ENCODE assay signal across 6 cellular contexts in genomic region chr10:130577039-130577438, GRCh38.
"Had no signal": no experiment of that assay in that cellular context is flagged by ENCODE, and none has a peak within 500 bp of the region (broad histone marks: within the 10 kb centered on the region; RNA-seq: fewer than 3 reads in every experiment).

No MANE protein-coding gene starts in this region.

- FAIRE-seq: H54, HepG2 had no signal

- ATAC-seq: HepG2 had no signal

- H3K27ac ChIP-seq: HL-60 had no signal

- DNase-seq: GOT3, HCEC 1CT, KBM-7 had no signal
